ENCODE assay signal across 19 cellular contexts in the genomic region with DNA sequence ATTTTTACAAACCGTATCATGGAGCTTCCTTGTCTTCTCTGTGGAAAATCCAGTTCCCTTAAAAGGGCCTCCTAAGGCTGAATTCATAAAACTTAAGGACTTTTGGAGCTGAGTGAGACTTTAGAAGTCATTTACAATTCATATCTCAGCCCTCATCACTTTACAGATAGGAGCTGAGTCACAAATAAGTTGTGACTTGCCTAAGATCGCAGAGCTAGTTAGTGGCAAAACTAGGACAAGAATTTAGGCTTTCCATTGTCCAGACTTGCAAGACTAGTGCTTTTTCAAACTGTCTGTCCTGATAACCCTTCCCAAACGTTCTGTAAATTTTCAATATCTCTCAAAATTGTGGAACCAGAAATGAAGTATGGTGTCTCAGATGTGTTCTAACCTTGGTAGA.
"Had no signal": no experiment of that assay in that cellular context is flagged by ENCODE, and none has a peak within 500 bp of the region (broad histone marks: within the 10 kb centered on the region; RNA-seq: fewer than 3 reads in every experiment).

No MANE protein-coding gene starts in this region.

- H3K36me3 ChIP-seq: left ventricle myocardium inferior, ovary, tibial nerve, vagina had no signal

- H3K4me3 ChIP-seq: left ventricle myocardium inferior, ovary, tibial nerve, vagina had no signal

- H3K27me3 ChIP-seq: ovary, tibial nerve, vagina had no signal

- DNase-seq: activated CD4-positive, alpha-beta T cell treated with anti-CD3 and anti-CD28 coated beads, Interleukin-2, amount 50 U/mL, for 1 hour; activated CD8-positive, alpha-beta memory T cell treated with anti-CD3 and anti-CD28 coated beads, Interleukin-2, amount 50 U/mL, for 48 hours; activated effector memory CD4-positive, alpha-beta T cell treated with anti-CD3 and anti-CD28 coated beads, Interleukin-2, amount 50 U/mL, for 16 hours; activated T-cell treated with anti-CD3 and anti-CD28 coated beads, Interleukin-2, amount 50 U/mL, for 72 hours; effector CD4-positive, alpha-beta T cell; head of caudate nucleus; kidney glomerular epithelial cell; left ventricle myocardium inferior; naive thymus-derived CD8-positive, alpha-beta T cell; ovary; stimulated activated CD8-positive, alpha-beta memory T cell treated with anti-CD3 and anti-CD28 coated beads, Interleukin-4, amount 100 ng/mL, for 48 hours; stimulated activated naive CD4-positive, alpha-beta T cell treated with Interleukin-2 at 50 U/mL for 16 hours had no signal

- H3K27ac ChIP-seq: left ventricle myocardium inferior, ovary, tibial nerve, vagina had no signal

- H3K4me3 Mint-ChIP-seq: activated naive CD4-positive, alpha-beta T cell treated with anti-CD3 and anti-CD28 coated beads, Interleukin-2, amount 50 U/mL, for 24 hours; activated T-cell treated with anti-CD3 and anti-CD28 coated beads, Interleukin-2, amount 50 U/mL, for 72 hours; memory B cell; naive thymus-derived CD8-positive, alpha-beta T cell; T-helper 1 cell treated with Interleukin-12 subunit alpha and Interleukin-12 subunit beta and Interleukin-4 antibody, amounts not matched to agents 30 μg/mL and 1 μg/mL, for 36 hours had no signal

- H3K36me3 Mint-ChIP-seq: activated naive CD4-positive, alpha-beta T cell treated with anti-CD3 and anti-CD28 coated beads, Interleukin-2, amount 50 U/mL, for 24 hours; memory B cell; naive thymus-derived CD8-positive, alpha-beta T cell had no signal

- H3K9me3 Mint-ChIP-seq: activated naive CD4-positive, alpha-beta T cell treated with anti-CD3 and anti-CD28 coated beads, Interleukin-2, amount 50 U/mL, for 24 hours; activated T-cell treated with anti-CD3 and anti-CD28 coated beads, Interleukin-2, amount 50 U/mL, for 72 hours; naive thymus-derived CD8-positive, alpha-beta T cell; T-helper 1 cell treated with Interleukin-12 subunit alpha and Interleukin-12 subunit beta and Interleukin-4 antibody, amounts not matched to agents 30 μg/mL and 1 μg/mL, for 36 hours had no signal

- H3K27ac Mint-ChIP-seq: activated naive CD4-positive, alpha-beta T cell treated with anti-CD3 and anti-CD28 coated beads, Interleukin-2, amount 50 U/mL, for 24 hours; activated T-cell treated with anti-CD3 and anti-CD28 coated beads, Interleukin-2, amount 50 U/mL, for 72 hours; memory B cell; naive thymus-derived CD8-positive, alpha-beta T cell; T-helper 1 cell treated with Interleukin-12 subunit alpha and Interleukin-12 subunit beta and Interleukin-4 antibody, amounts not matched to agents 30 μg/mL and 1 μg/mL, for 36 hours had no signal

- H3K9me3 ChIP-seq: left ventricle myocardium inferior, ovary, tibial nerve, vagina had no signal

- H3K4me1 Mint-ChIP-seq: activated naive CD4-positive, alpha-beta T cell treated with anti-CD3 and anti-CD28 coated beads, Interleukin-2, amount 50 U/mL, for 24 hours; memory B cell had no signal

- ATAC-seq: activated CD4-positive, CD25-positive, alpha-beta regulatory T cell treated with anti-CD3 and anti-CD28 coated beads, Interleukin-2, amount 50 U/mL, for 24 hours; activated T-cell treated with anti-CD3 and anti-CD28 coated beads, Interleukin-2, amount 50 U/mL, for 72 hours; naive thymus-derived CD8-positive, alpha-beta T cell; sciatic nerve had no signal
